Comparison of ENCODE assay signal across 8 cellular contexts in the genomic region with DNA sequence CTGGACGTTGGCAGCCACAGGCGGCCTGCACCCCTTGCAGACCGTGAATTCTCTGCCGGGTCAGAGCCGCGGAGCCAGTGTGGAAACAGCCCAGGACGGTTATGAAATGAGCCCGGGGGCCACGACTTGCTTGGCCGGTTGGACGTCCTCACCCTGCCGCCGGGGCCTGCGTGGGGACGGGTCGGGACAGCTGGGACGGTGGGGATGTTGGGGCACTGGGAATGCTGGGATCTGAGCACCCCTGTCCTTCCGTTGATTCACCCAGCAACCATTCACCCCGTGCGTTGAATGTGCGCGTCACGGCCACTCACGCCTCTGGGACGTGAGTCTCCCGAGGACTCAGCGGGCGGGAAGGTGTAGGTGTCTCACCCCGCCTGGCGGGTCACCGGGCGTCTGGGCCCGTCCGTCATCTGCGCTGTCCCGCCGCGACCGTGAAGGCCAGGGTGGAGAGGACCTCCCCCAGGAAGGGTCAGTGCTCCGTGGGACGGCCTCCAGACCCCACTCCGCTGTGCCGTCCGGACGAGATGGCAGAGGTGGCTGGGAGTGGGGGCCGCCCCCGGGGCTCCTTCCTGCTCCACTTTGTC. TPM values are rescaled to one million over a fixed set of nuclear protein-coding genes. Genes with fewer than 3 reads are reported as not detected.
A peak's percentile ranks its signal among the peaks of the same experiment; 100 is the strongest.
DNase-seq lines count a peak whose midpoint lies in the region; ATAC-seq and TF ChIP-seq lines count a peak whose summit lies in the region.

No MANE protein-coding gene starts in this region.

- H3K27me3 Mint-ChIP-seq in naive thymus-derived CD8-positive, alpha-beta T cell: no peaks in the 10 kb centered on the region

- peaks cover 11 to 41% (median 24%) of the 10 kb centered on the region in 4 donors for H3K4me1 Mint-ChIP-seq in naive thymus-derived CD8-positive, alpha-beta T cell

- peak overlapping the region in 5 of 10 donors; percentile 8 to 64 (median 34) for H3K27ac Mint-ChIP-seq in naive thymus-derived CD8-positive, alpha-beta T cell

- ATAC-seq in HG02759 (IDR thresholded peaks at IDR 0.05; ENCODE audit: unreplicated experiment): peak; percentile 38
- peak; percentile 71 for ATAC-seq in SK-N-SH treated with all-trans-retinoic acid at 6 μM for 48 hours
- peak; percentile 53 to 59 for ATAC-seq in naive thymus-derived CD8-positive, alpha-beta T cell
- no peak for ATAC-seq in HG02623 (IDR thresholded peaks at IDR 0.05; ENCODE audit: unreplicated experiment)
- ATAC-seq in GM18873 (IDR thresholded peaks at IDR 0.05; ENCODE audit: low FRiP score, unreplicated experiment): no peak

- no peak for DNase-seq in epithelial cell of proximal tubule (ENCODE audit: low read depth)
- peak in 1 of 10 donors; percentile 21 for DNase-seq in naive thymus-derived CD8-positive, alpha-beta T cell
- no peak for DNase-seq in anterior cingulate cortex (lab: John Stamatoyannopoulos, UW)

- H3K4me3 Mint-ChIP-seq in naive thymus-derived CD8-positive, alpha-beta T cell: peak overlapping the region; percentile 72 to 88 (median 81)

- H3K4me3 ChIP-seq in GM08714 (ENCODE audit: low read length) (peak overlapping the region; percentile 64; the same call in 1 of the 2 replicates), epithelial cell of proximal tubule (ENCODE audit: low read depth, low read length) (peak overlapping the region; percentile 59)

- H3K9me3 Mint-ChIP-seq in naive thymus-derived CD8-positive, alpha-beta T cell: no peaks in the 10 kb centered on the region

- no peaks in the 10 kb centered on the region for H3K36me3 Mint-ChIP-seq in naive thymus-derived CD8-positive, alpha-beta T cell

- POLR2A ChIA-PET in naive thymus-derived CD8-positive, alpha-beta T cell (lab: Charles Lee): no interaction called here

- TF ChIP-seq CTCF in epithelial cell of proximal tubule (conservative IDR thresholded peaks at IDR 0.05; ENCODE audit: low read depth, low read length): no peak

TF ChIP-seq in SK-N-SH treated with all-trans-retinoic acid at 6 μM for 48 hours, 23 proteins besides CTCF, POLR2A, EP300 and RAD21:
- TF ChIP-seq, protein P1, sequence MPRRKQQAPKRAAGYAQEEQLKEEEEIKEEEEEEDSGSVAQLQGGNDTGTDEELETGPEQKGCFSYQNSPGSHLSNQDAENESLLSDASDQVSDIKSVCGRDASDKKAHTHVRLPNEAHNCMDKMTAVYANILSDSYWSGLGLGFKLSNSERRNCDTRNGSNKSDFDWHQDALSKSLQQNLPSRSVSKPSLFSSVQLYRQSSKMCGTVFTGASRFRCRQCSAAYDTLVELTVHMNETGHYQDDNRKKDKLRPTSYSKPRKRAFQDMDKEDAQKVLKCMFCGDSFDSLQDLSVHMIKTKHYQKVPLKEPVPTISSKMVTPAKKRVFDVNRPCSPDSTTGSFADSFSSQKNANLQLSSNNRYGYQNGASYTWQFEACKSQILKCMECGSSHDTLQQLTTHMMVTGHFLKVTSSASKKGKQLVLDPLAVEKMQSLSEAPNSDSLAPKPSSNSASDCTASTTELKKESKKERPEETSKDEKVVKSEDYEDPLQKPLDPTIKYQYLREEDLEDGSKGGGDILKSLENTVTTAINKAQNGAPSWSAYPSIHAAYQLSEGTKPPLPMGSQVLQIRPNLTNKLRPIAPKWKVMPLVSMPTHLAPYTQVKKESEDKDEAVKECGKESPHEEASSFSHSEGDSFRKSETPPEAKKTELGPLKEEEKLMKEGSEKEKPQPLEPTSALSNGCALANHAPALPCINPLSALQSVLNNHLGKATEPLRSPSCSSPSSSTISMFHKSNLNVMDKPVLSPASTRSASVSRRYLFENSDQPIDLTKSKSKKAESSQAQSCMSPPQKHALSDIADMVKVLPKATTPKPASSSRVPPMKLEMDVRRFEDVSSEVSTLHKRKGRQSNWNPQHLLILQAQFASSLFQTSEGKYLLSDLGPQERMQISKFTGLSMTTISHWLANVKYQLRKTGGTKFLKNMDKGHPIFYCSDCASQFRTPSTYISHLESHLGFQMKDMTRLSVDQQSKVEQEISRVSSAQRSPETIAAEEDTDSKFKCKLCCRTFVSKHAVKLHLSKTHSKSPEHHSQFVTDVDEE (CRISPR knock-in tag; IDR thresholded peaks at IDR 0.05): no peak
- TF ChIP-seq GLIS3 (CRISPR knock-in tag; IDR thresholded peaks at IDR 0.05) (no peak), ZFP3 (CRISPR knock-in tag; IDR thresholded peaks at IDR 0.05) (no peak), SNAI2 (CRISPR knock-in tag; IDR thresholded peaks at IDR 0.05) (no peak), CSDC2 (CRISPR knock-in tag; IDR thresholded peaks at IDR 0.05) (no peak), ZNF565 (CRISPR knock-in tag; conservative IDR thresholded peaks at IDR 0.05; ENCODE audit: low read depth) (no peak), PPARA (CRISPR knock-in tag; IDR thresholded peaks at IDR 0.05; ENCODE audit: borderline replicate concordance) (no peak)
- TF ChIP-seq, protein P2, sequence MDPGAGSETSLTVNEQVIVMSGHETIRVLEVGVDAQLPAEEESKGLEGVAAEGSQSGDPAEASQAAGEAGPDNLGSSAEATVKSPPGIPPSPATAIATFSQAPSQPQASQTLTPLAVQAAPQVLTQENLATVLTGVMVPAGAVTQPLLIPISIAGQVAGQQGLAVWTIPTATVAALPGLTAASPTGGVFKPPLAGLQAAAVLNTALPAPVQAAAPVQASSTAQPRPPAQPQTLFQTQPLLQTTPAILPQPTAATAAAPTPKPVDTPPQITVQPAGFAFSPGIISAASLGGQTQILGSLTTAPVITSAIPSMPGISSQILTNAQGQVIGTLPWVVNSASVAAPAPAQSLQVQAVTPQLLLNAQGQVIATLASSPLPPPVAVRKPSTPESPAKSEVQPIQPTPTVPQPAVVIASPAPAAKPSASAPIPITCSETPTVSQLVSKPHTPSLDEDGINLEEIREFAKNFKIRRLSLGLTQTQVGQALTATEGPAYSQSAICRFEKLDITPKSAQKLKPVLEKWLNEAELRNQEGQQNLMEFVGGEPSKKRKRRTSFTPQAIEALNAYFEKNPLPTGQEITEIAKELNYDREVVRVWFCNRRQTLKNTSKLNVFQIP (CRISPR knock-in tag; IDR thresholded peaks at IDR 0.05; ENCODE audit: borderline replicate concordance, low read depth): no peak
- TF ChIP-seq, protein P3, sequence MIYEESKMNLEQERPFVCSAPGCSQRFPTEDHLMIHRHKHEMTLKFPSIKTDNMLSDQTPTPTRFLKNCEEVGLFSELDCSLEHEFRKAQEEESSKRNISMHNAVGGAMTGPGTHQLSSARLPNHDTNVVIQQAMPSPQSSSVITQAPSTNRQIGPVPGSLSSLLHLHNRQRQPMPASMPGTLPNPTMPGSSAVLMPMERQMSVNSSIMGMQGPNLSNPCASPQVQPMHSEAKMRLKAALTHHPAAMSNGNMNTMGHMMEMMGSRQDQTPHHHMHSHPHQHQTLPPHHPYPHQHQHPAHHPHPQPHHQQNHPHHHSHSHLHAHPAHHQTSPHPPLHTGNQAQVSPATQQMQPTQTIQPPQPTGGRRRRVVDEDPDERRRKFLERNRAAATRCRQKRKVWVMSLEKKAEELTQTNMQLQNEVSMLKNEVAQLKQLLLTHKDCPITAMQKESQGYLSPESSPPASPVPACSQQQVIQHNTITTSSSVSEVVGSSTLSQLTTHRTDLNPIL (CRISPR knock-in tag; IDR thresholded peaks at IDR 0.05; ENCODE audit: low read depth): no peak
- TF ChIP-seq, protein P4, sequence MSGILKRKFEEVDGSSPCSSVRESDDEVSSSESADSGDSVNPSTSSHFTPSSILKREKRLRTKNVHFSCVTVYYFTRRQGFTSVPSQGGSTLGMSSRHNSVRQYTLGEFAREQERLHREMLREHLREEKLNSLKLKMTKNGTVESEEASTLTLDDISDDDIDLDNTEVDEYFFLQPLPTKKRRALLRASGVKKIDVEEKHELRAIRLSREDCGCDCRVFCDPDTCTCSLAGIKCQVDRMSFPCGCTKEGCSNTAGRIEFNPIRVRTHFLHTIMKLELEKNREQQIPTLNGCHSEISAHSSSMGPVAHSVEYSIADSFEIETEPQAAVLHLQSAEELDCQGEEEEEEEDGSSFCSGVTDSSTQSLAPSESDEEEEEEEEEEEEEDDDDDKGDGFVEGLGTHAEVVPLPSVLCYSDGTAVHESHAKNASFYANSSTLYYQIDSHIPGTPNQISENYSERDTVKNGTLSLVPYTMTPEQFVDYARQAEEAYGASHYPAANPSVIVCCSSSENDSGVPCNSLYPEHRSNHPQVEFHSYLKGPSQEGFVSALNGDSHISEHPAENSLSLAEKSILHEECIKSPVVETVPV (CRISPR knock-in tag; IDR thresholded peaks at IDR 0.05): no peak
TF ChIP-seq in SK-N-SH treated with all-trans-retinoic acid at 6 μM for 48 hours: peak in this region for 0.

RNA-seq across cellular contexts. Expression of a gene that starts 4.5 kb away (rescaled TPM):
- total RNA-seq in epithelial cell of proximal tubule: 12.6 and 28.7 TPM in 2 replicates
- 10 to 100 TPM; 18.7 to 19.2 TPM for total RNA-seq in naive thymus-derived CD8-positive, alpha-beta T cell
- polyA plus RNA-seq in naive thymus-derived CD8-positive, alpha-beta T cell: 1 to 10 TPM; 2.7 to 9.2 (median 4.2) TPM

RNA-seq across cellular contexts. Expression of a gene that starts 41.9 kb away (rescaled TPM):
- 36.2 and 62.4 TPM in 2 replicates for total RNA-seq in epithelial cell of proximal tubule
- 100 to 1,000 TPM in 1 of 2 experiments, 10 to 100 TPM in 1; 98.5 to 101 TPM for total RNA-seq in naive thymus-derived CD8-positive, alpha-beta T cell
- polyA plus RNA-seq in naive thymus-derived CD8-positive, alpha-beta T cell: 10 to 100 TPM; 37.2 to 62.7 (median 45.6) TPM

Comparison
In these comparisons a context has a peak if more than half of its experiments do, and no peak if none do; other contexts are left out.
1. ATAC-seq: peak in HG02759 (single experiment), SK-N-SH treated with all-trans-retinoic acid at 6 μM for 48 hours (single experiment) and naive thymus-derived CD8-positive, alpha-beta T cell (2 of 2); none in HG02623 (single experiment) and GM18873 (single experiment).